Comparison of ENCODE assay signal across 9 cellular contexts in the genomic region with DNA sequence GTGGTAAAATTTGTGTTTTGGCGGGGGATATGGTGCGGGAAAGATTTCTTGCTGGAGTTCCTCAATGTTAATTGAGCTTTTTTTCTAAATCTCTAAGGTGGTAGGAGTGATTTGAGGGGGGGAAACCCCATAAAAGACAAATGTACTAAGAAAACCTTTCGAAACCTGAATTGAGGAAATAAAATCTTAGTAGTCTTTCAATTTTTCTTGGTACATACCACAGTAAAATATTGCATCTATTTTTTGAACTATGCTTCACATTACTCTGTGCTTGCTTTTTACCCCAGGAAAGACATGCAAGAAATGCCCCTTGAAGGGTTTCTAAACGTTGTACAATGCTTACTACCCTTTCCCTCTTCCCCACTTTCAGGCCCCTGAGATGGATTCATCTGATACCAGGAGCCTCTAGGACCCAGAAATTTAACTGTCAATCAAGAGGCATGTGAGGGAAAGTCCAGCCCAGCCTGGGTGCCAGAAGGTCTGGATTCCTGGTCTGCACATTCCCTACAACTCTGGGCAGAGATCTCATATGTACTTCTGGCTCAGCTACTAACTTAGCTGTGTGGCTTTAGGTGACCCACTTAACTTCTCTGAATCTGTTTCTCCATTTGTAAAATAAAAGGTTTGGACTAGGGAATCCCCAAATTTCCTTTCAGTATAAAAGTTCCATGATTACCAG. TPM values are rescaled to one million over a fixed set of nuclear protein-coding genes. Genes with fewer than 3 reads are reported as not detected.
DNase-seq lines count a peak whose midpoint lies in the region; ATAC-seq and TF ChIP-seq lines count a peak whose summit lies in the region.
"Had no signal": no experiment of that assay in that cellular context is flagged by ENCODE, and none has a peak within 500 bp of the region (broad histone marks: within the 10 kb centered on the region; RNA-seq: fewer than 3 reads in every experiment).

No MANE protein-coding gene starts in this region.

- H3K4me3 ChIP-seq in left ventricle myocardium inferior: no peak overlapping the region
- no peak overlapping the region for H3K4me3 ChIP-seq in heart right ventricle
- H3K4me3 ChIP-seq in SU-DHL-6 (ENCODE audit: insufficient read depth, low read length, poor library complexity, severe bottlenecking): peak overlapping the region; percentile 41
- H3K4me3 ChIP-seq in uterus: no peak overlapping the region
- H3K4me3 ChIP-seq in BE2C (ENCODE audit: low read depth, low read length): no peak overlapping the region

- H3K9me3 ChIP-seq in left ventricle myocardium inferior (replicated peaks) (no peaks in the 10 kb centered on the region), heart right ventricle (no peaks in the 10 kb centered on the region), SU-DHL-6 (ENCODE audit: insufficient read depth, low read length) (no peaks in the 10 kb centered on the region), uterus (no peaks in the 10 kb centered on the region), BE2C (no peaks in the 10 kb centered on the region)

- 82 to 83% methylated on average over 4 of the region's 4 CpGs for WGBS in heart right ventricle, 2 donors

- H3K4me2 ChIP-seq in SU-DHL-6 (ENCODE audit: low read depth, low read length, poor library complexity, severe bottlenecking): peak overlapping the region; percentile 69

- ATAC-seq in heart right ventricle (no peak), left colon (peak; percentile 17), HG03469 (IDR thresholded peaks at IDR 0.05; ENCODE audit: unreplicated experiment) (no peak)

- no peak for DNase-seq in left ventricle myocardium inferior
- no peak for DNase-seq in heart right ventricle
- no peak for DNase-seq in left colon
- DNase-seq in uterus: no peak
- DNase-seq in OCI-M2 (lab: John Stamatoyannopoulos, UW; ENCODE audit: unreplicated experiment): no peak
- DNase-seq in BE2C: no peak
- DNase-seq: dermis blood vessel endothelial cell had no signal

- H3K4me1 ChIP-seq in left ventricle myocardium inferior (peaks cover 19% of the 10 kb centered on the region), heart right ventricle (peaks cover 0 to 98% (median 27%) of the 10 kb centered on the region in 9 donors), uterus (peaks cover 0 to 7% of the 10 kb centered on the region in 2 donors), BE2C (peaks cover 12% of the 10 kb centered on the region)

- no peak for TF ChIP-seq POLR2A in uterus (IDR thresholded peaks at IDR 0.05)

- no peaks in the 10 kb centered on the region for H3K36me3 ChIP-seq in left ventricle myocardium inferior
- H3K36me3 ChIP-seq in heart right ventricle: no peaks in the 10 kb centered on the region
- no peaks in the 10 kb centered on the region for H3K36me3 ChIP-seq in SU-DHL-6 (ENCODE audit: low read length)
- no peaks in the 10 kb centered on the region for H3K36me3 ChIP-seq in uterus
- H3K36me3 ChIP-seq in BE2C: no peaks in the 10 kb centered on the region

- H3F3A ChIP-seq in SU-DHL-6 (ENCODE audit: insufficient read depth): peaks cover 74% of the 10 kb centered on the region

- H3K9ac ChIP-seq in SU-DHL-6 (ENCODE audit: low read length): peak overlapping the region; percentile 40

- no peaks in the 10 kb centered on the region for H3K9me2 ChIP-seq in SU-DHL-6 (replicated peaks; ENCODE audit: insufficient read depth, low read length)

- H4K20me1 ChIP-seq in SU-DHL-6 (ENCODE audit: low read depth, low read length): no peaks in the 10 kb centered on the region

- H3K27me3 ChIP-seq in left ventricle myocardium inferior (ENCODE audit: low read depth) (no peaks in the 10 kb centered on the region), heart right ventricle (no peaks in the 10 kb centered on the region), SU-DHL-6 (ENCODE audit: low read length) (no peaks in the 10 kb centered on the region), uterus (no peaks in the 10 kb centered on the region), BE2C (no peaks in the 10 kb centered on the region)

- intact Hi-C loops in left ventricle myocardium inferior (cut with micrococcal nuclease): no loop called here
- intact Hi-C loops in heart right ventricle (cut with DNase I): no loop called here
- intact Hi-C loops in left colon (cut with DNase I, micrococcal nuclease): no loop called here
- intact Hi-C loops in uterus (cut with DNase I; ENCODE audit: low total_unique reads): no loop called here

- TF ChIP-seq CTCF in left ventricle myocardium inferior (IDR thresholded peaks at IDR 0.05; ENCODE audit: borderline replicate concordance): no peak
- no peak for TF ChIP-seq CTCF in heart right ventricle (IDR thresholded peaks at IDR 0.05)
- no peak for TF ChIP-seq CTCF in SU-DHL-6 (IDR thresholded peaks at IDR 0.05; ENCODE audit: insufficient read depth, low read length, poor library complexity, severe bottlenecking)
- TF ChIP-seq CTCF in uterus (IDR thresholded peaks at IDR 0.05): no peak
- TF ChIP-seq CTCF in BE2C (IDR thresholded peaks at IDR 0.05; ENCODE audit: low read depth, low read length): no peak

- H3K79me2 ChIP-seq in SU-DHL-6 (ENCODE audit: insufficient read depth, low read length): no peaks in the 10 kb centered on the region

- H3K27ac ChIP-seq in left ventricle myocardium inferior (replicated peaks) (peak overlapping the region; percentile 76), heart right ventricle (peak overlapping the region in 5 of 10 donors; percentile 68 to 97 (median 78)), SU-DHL-6 (ENCODE audit: low read depth, low read length) (peak overlapping the region; percentile 89), uterus (peak overlapping the region; percentile 67 to 74)

- H2AFZ ChIP-seq in SU-DHL-6 (ENCODE audit: low read depth, low read length, severe bottlenecking): no peak overlapping the region

RNA-seq across cellular contexts. Expression of gene PDCD4, which starts 5.8 kb away (rescaled TPM):
- total RNA-seq in left ventricle myocardium inferior (86.5 TPM), heart right ventricle (10 to 100 TPM; 35.2 to 57.6 (median 45.7) TPM), left colon (100 to 1,000 TPM; 487 to 575 TPM), uterus (100 to 1,000 TPM in 3 of 4 donors, 10 to 100 TPM in 1; 17.4 to 157 (median 138) TPM)
- 10 to 100 TPM; 15.9 to 59.5 TPM for polyA plus RNA-seq in heart right ventricle
- 30.0 TPM for polyA plus RNA-seq in BE2C (2012; ENCODE audit: insufficient read depth, insufficient read length, low read depth)

RNA-seq across cellular contexts. Expression of gene BBIP1, which starts 53.0 kb away (rescaled TPM):
- total RNA-seq in left ventricle myocardium inferior: 25.1 TPM
- 10 to 100 TPM; 16.6 to 30.7 (median 23.8) TPM for total RNA-seq in heart right ventricle
- 10 to 100 TPM; 24.0 to 32.0 TPM for polyA plus RNA-seq in heart right ventricle
- total RNA-seq in left colon: 10 to 100 TPM; 12.3 to 15.7 TPM
- 10 to 100 TPM in 3 of 4 donors, 1 to 10 TPM in 1; 10.0 to 36.4 (median 29.4) TPM for total RNA-seq in uterus
- polyA plus RNA-seq in BE2C (2012; ENCODE audit: insufficient read depth, insufficient read length, low read depth): 15.2 TPM

RNA-seq across cellular contexts. Expression of gene SHOC2, which starts 53.5 kb away (rescaled TPM):
- total RNA-seq in left ventricle myocardium inferior: 47.9 TPM
- total RNA-seq in heart right ventricle: 10 to 100 TPM; 39.3 to 68.2 (median 49.1) TPM
- 10 to 100 TPM; 18.6 to 22.4 TPM for polyA plus RNA-seq in heart right ventricle
- 10 to 100 TPM; 66.8 to 79.2 TPM for total RNA-seq in left colon
- 100 to 1,000 TPM in 2 of 4 donors, 10 to 100 TPM in 2; 21.3 to 114 (median 92.5) TPM for total RNA-seq in uterus
- 20.7 TPM for polyA plus RNA-seq in BE2C (2012; ENCODE audit: insufficient read depth, insufficient read length, low read depth)
